1 cellular context compared by ENCODE assay signal in genomic region chr1:225474986-225475820, GRCh38.
TF ChIP-seq lines count a peak whose summit lies in the region.

No MANE protein-coding gene starts in this region.

TF ChIP-seq in GM12878, 131 proteins besides CTCF, POLR2A, EP300 and RAD21 (continued from another document):
- TF ChIP-seq E2F8 (IDR thresholded peaks at IDR 0.05; ENCODE audit: low read depth, partially characterized antibody): no peak
- no peak for TF ChIP-seq E4F1 (IDR thresholded peaks at IDR 0.05; ENCODE audit: borderline replicate concordance, partially characterized antibody)
- peak; percentile 34; the same call in 1 of the 2 replicates for TF ChIP-seq PAX5 (IDR thresholded peaks at IDR 0.05; ENCODE audit: borderline replicate concordance, low read depth, low read length)
- TF ChIP-seq SMARCA5 (IDR thresholded peaks at IDR 0.05): peak; percentile 97
- TF ChIP-seq CHD4 (IDR thresholded peaks at IDR 0.05): no peak
- no peak for TF ChIP-seq JUND (IDR thresholded peaks at IDR 0.05; ENCODE audit: low read depth, low read length)
- TF ChIP-seq YY1 (IDR thresholded peaks at IDR 0.05; ENCODE audit: low read depth, low read length): peak; percentile 90
- TF ChIP-seq RELA (IDR thresholded peaks at IDR 0.05; ENCODE audit: borderline replicate concordance, partially characterized antibody): peak; percentile 50
- TF ChIP-seq ELK1 (IDR thresholded peaks at IDR 0.05; ENCODE audit: low read depth, low read length): no peak
- TF ChIP-seq LARP7 (IDR thresholded peaks at IDR 0.05): peak; percentile 68; the same call in 1 of the 2 replicates
- TF ChIP-seq SP1 (IDR thresholded peaks at IDR 0.05; ENCODE audit: low read depth, low read length): peak; percentile 72
- no peak for TF ChIP-seq RCOR1 (conservative IDR thresholded peaks at IDR 0.05; ENCODE audit: low read depth, low read length)
- no peak for TF ChIP-seq MTA2 (IDR thresholded peaks at IDR 0.05; ENCODE audit: low read depth)
- TF ChIP-seq RAD51 (IDR thresholded peaks at IDR 0.05): no peak
- TF ChIP-seq CBFB (IDR thresholded peaks at IDR 0.05; ENCODE audit: low read depth): no peak
- no peak for TF ChIP-seq CHD1 (IDR thresholded peaks at IDR 0.05; ENCODE audit: low read depth, low read length)
- TF ChIP-seq NFIC (IDR thresholded peaks at IDR 0.05; ENCODE audit: low read depth, low read length): no peak
- TF ChIP-seq RB1 (IDR thresholded peaks at IDR 0.05; ENCODE audit: borderline replicate concordance): peak; percentile 94; the same call in 1 of the 2 replicates
- no peak for TF ChIP-seq ZBTB4 (CRISPR knock-in tag; IDR thresholded peaks at IDR 0.05)
- TF ChIP-seq EED (IDR thresholded peaks at IDR 0.05; ENCODE audit: low read depth): no peak
- TF ChIP-seq ZBTB11 (CRISPR knock-in tag; IDR thresholded peaks at IDR 0.05): no peak
- TF ChIP-seq TCF3 (IDR thresholded peaks at IDR 0.05; ENCODE audit: borderline replicate concordance, insufficient read depth, low read depth, low read length): 0 out of 2 replicates have a peak, but pooled peaks have one; percentile 20
- TF ChIP-seq FOXM1 (IDR thresholded peaks at IDR 0.05; ENCODE audit: low read depth, low read length): no peak; the same call in 1 of the 2 replicates
- TF ChIP-seq PKNOX1 (IDR thresholded peaks at IDR 0.05): no peak
- TF ChIP-seq SUPT20H (IDR thresholded peaks at IDR 0.05; ENCODE audit: borderline replicate concordance, control insufficient read depth, low read depth, low read length): no peak
- TF ChIP-seq PML (IDR thresholded peaks at IDR 0.05; ENCODE audit: low read length): no peak
- 0 out of 2 replicates have a peak, but pooled peaks have one; percentile 85 for TF ChIP-seq ZNF207 (IDR thresholded peaks at IDR 0.05; ENCODE audit: borderline replicate concordance)
- no peak for TF ChIP-seq HDGF (IDR thresholded peaks at IDR 0.05)
- no peak for TF ChIP-seq ATF7 (IDR thresholded peaks at IDR 0.05; ENCODE audit: low read depth)
- TF ChIP-seq USF2 (IDR thresholded peaks at IDR 0.05; ENCODE audit: borderline replicate concordance, low read depth, low read length): no peak
- TF ChIP-seq CREB1 (IDR thresholded peaks at IDR 0.05; ENCODE audit: low read depth): no peak
- TF ChIP-seq CBX3 (IDR thresholded peaks at IDR 0.05; ENCODE audit: borderline replicate concordance, low read depth): no peak
- TF ChIP-seq RFX5 (IDR thresholded peaks at IDR 0.05; ENCODE audit: low read depth, low read length): no peak
- no peak for TF ChIP-seq ZNF274 (IDR thresholded peaks at IDR 0.05; ENCODE audit: insufficient read depth, insufficient read length)
- TF ChIP-seq ASH2L (IDR thresholded peaks at IDR 0.05; ENCODE audit: borderline replicate concordance, low read depth): no peak
- peak; percentile 17; the same call in 1 of the 2 replicates for TF ChIP-seq ZNF384 (IDR thresholded peaks at IDR 0.05; ENCODE audit: borderline replicate concordance, low read depth, low read length)
- TF ChIP-seq SREBF2 (IDR thresholded peaks at IDR 0.05; ENCODE audit: low read length): no peak
- no peak for TF ChIP-seq PAX8 (IDR thresholded peaks at IDR 0.05)
- TF ChIP-seq ETV6 (conservative IDR thresholded peaks at IDR 0.05 in 1 of 2, IDR thresholded peaks at IDR 0.05 in 1 of 2; ENCODE audit: borderline replicate concordance in 1 of 2, low read depth in 1 of 2): no peak
- TF ChIP-seq KLF5 (IDR thresholded peaks at IDR 0.05; ENCODE audit: partially characterized antibody): peak; percentile 33
- 0 out of 2 replicates have a peak, but pooled peaks have one; percentile 28 for TF ChIP-seq IRF4 (IDR thresholded peaks at IDR 0.05; ENCODE audit: low read depth, low read length)
- no peak for TF ChIP-seq SMAD5 (IDR thresholded peaks at IDR 0.05; ENCODE audit: low read depth)
- TF ChIP-seq KDM1A (IDR thresholded peaks at IDR 0.05; ENCODE audit: borderline replicate concordance): no peak
- TF ChIP-seq POLR2AphosphoS5 (IDR thresholded peaks at IDR 0.05; ENCODE audit: low read length): no peak
